8 cellular contexts compared by ENCODE assay signal in the genomic region with DNA sequence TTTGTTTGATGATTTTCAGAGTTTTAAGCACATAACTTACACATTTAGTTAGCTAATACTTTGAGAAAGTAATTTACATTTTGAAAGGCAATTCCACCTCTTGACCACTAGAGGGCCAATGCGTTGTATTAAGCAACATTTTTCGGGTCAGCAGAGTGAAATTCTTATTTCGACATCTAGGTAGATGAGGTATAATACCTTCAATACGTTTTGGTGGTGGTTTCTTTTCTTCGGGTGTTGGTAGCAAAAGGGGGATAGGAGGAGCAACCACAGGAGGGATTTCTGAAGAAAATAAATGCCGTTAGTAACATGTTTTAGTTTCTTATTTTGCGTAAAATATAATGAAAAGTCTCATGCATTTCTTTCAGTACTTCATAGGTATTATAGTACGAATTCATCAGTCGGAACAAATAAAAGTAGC.
A peak's percentile ranks its signal among the peaks of the same experiment; 100 is the strongest.
DNase-seq lines count a peak whose midpoint lies in the region; FAIRE-seq and TF ChIP-seq lines count a peak whose summit lies in the region.

No MANE protein-coding gene starts in this region.

- WGBS in prostate gland = 64% methylated on average over 9 of the region's 9 CpGs

- H3K27me3 ChIP-seq in prostate gland (replicated peaks; ENCODE audit: insufficient read depth) = no peaks in the 10 kb centered on the region
- no peaks in the 10 kb centered on the region for H3K27me3 ChIP-seq in vagina

- H3K9me3 ChIP-seq in prostate gland (no peaks in the 10 kb centered on the region), vagina (no peaks in the 10 kb centered on the region)

- H3K36me3 ChIP-seq in prostate gland (no peaks in the 10 kb centered on the region), vagina (no peaks in the 10 kb centered on the region)

- TF ChIP-seq CTCF in prostate gland (IDR thresholded peaks at IDR 0.05) = peak; percentile 17 to 68 (median 42)
- peak in 1 of 3 experiments; percentile 44 for TF ChIP-seq CTCF in vagina (IDR thresholded peaks at IDR 0.05)

- DNase-seq in AML-193 (lab: John Stamatoyannopoulos, UW) = peak; percentile 57 to 65
- DNase-seq in GM12892 (ENCODE audit: insufficient read length) = no peak
- DNase-seq in NCI-H69 (lab: John Stamatoyannopoulos, UW) = peak; percentile 21
- DNase-seq in dermis microvascular lymphatic vessel endothelial cell (ENCODE audit: low read depth in 2 of 2) = peak; percentile 15 to 37
- no peak for DNase-seq in prostate gland (ENCODE audit: low spot score)
- DNase-seq in vagina (ENCODE audit: extremely low spot score in 2 of 2) = no peak
- DNase-seq in NCI-H1048 (lab: John Stamatoyannopoulos, UW) = no peak
- no peak for DNase-seq in superior temporal gyrus (ENCODE audit: extremely low spot score)

- TF ChIP-seq POLR2A in GM12892 (IDR thresholded peaks at IDR 0.05; ENCODE audit: low read depth, low read length) (no peak), prostate gland (IDR thresholded peaks at IDR 0.05) (no peak), vagina (IDR thresholded peaks at IDR 0.05) (no peak)

- peak; percentile 78 for FAIRE-seq in GM12892 (lab: Jason Lieb, UNC)

- H3K27ac ChIP-seq in prostate gland (no peak overlapping the region), vagina (no peak overlapping the region)

- no peaks in the 10 kb centered on the region for H3K4me1 ChIP-seq in prostate gland (replicated peaks)
- H3K4me1 ChIP-seq in vagina = no peaks in the 10 kb centered on the region

- H3K4me3 ChIP-seq in prostate gland = no peak overlapping the region
- no peak overlapping the region for H3K4me3 ChIP-seq in vagina

- intact Hi-C loops in prostate gland (cut with DNase I) = no loop called here
- intact Hi-C loops in vagina (cut with DNase I) = no loop called here

Comparison
In these comparisons a context has a peak if more than half of its experiments do, and no peak if none do; other contexts are left out.
1. DNase-seq: peak in AML-193 (2 of 2), NCI-H69 (single experiment) and dermis microvascular lymphatic vessel endothelial cell (2 of 2); none in GM12892 (single experiment), prostate gland (single experiment), vagina (0 of 2), NCI-H1048 (single experiment) and superior temporal gyrus (single experiment).